Comparison of ENCODE assay signal across 8 cellular contexts in genomic region chr3:100993309-100993708, GRCh38. TPM values are rescaled to one million over a fixed set of nuclear protein-coding genes. Genes with fewer than 3 reads are reported as not detected.
A peak's percentile ranks its signal among the peaks of the same experiment; 100 is the strongest.
DNase-seq lines count a peak whose midpoint lies in the region; ATAC-seq and TF ChIP-seq lines count a peak whose summit lies in the region.

Gene ABI3BP (minus strand): TSS chr3:100993421. CDS start chr3:100993384, 37 bp downstream.

- H3K27ac ChIP-seq in SJSA1 (no peak within 1 kb of the TSS), neural progenitor cell (no peak within 1 kb of the TSS)

- H3F3A ChIP-seq in neural progenitor cell (ENCODE audit: low read depth): no peaks in the 10 kb centered on the region

- H3K9me3 ChIP-seq in SJSA1 (replicated peaks) (no peaks in the 10 kb centered on the region), neural progenitor cell (ENCODE audit: low read depth) (no peaks in the 10 kb centered on the region)

- no peaks in the 10 kb centered on the region for H3K36me3 Mint-ChIP-seq in neural progenitor cell

- peak within 1 kb of the TSS; percentile 70 for H2AFZ ChIP-seq in neural progenitor cell (replicated peaks)

- no peaks in the 10 kb centered on the region for H3K27me3 ChIP-seq in SJSA1 (replicated peaks)
- H3K27me3 ChIP-seq in neural progenitor cell: no peaks in the 10 kb centered on the region

- H3K36me3 ChIP-seq in SJSA1 (no peaks in the 10 kb centered on the region), neural progenitor cell (no peaks in the 10 kb centered on the region)

- H3K79me2 ChIP-seq in neural progenitor cell (ENCODE audit: low read depth): no peaks in the 10 kb centered on the region

- H3K4me1 ChIP-seq in SJSA1 (replicated peaks) (peaks cover 11% of the 10 kb centered on the region), neural progenitor cell (no peaks in the 10 kb centered on the region)

- no peak within 1 kb of the TSS for H3K4me3 Mint-ChIP-seq in neural progenitor cell

- no peak for TF ChIP-seq CTCF in fibroblast of mammary gland (conservative IDR thresholded peaks at IDR 0.05; ENCODE audit: control insufficient read depth, insufficient read depth, low read depth, low read length)
- no peak for TF ChIP-seq CTCF in neural progenitor cell (IDR thresholded peaks at IDR 0.05)

- H3K9me3 Mint-ChIP-seq in neural progenitor cell: no peaks in the 10 kb centered on the region

- no peak within 1 kb of the TSS for H3K4me2 ChIP-seq in neural progenitor cell

- H3K27ac Mint-ChIP-seq in neural progenitor cell: no peak within 1 kb of the TSS

- ATAC-seq in HG03196 (IDR thresholded peaks at IDR 0.05; ENCODE audit: unreplicated experiment) (no peak), GM21447 (IDR thresholded peaks at IDR 0.05; ENCODE audit: unreplicated experiment) (no peak)

- no peaks in the 10 kb centered on the region for H3K4me1 Mint-ChIP-seq in neural progenitor cell

- no peaks in the 10 kb centered on the region for H3K27me3 Mint-ChIP-seq in neural progenitor cell (ENCODE audit: insufficient read depth, low read depth)

- H3K9ac ChIP-seq in neural progenitor cell: no peak within 1 kb of the TSS

- H4K20me1 ChIP-seq in neural progenitor cell (ENCODE audit: low read depth): no peaks in the 10 kb centered on the region

- peak; percentile 87 for DNase-seq in GM03348 (ENCODE audit: low spot score)
- DNase-seq in SJSA1 (ENCODE audit: low read depth in 1 of 2, low spot score in 2 of 2): peak; percentile 56 to 74
- peak; percentile 94 for DNase-seq in fibroblast of mammary gland (ENCODE audit: low read depth)
- DNase-seq in neural progenitor cell (ENCODE audit: low spot score): peak; percentile 20
- DNase-seq in GF-D8 (lab: John Stamatoyannopoulos, UW): no peak
- no peak for DNase-seq in cortex of kidney (lab: John Stamatoyannopoulos, UW)

- H3K4me3 ChIP-seq in SJSA1 (peak within 1 kb of the TSS; percentile 19), fibroblast of mammary gland (ENCODE audit: control insufficient read depth, low read depth, low read length) (peak within 1 kb of the TSS; percentile 58), neural progenitor cell (no peak within 1 kb of the TSS)

RNA-seq across cellular contexts. Expression of gene ABI3BP, which starts in this region (rescaled TPM):
- total RNA-seq in SJSA1 (2014; rRNA removed; shearing (Covaris generic)): 0.05 TPM in 1 of 2 replicates, not detected in the other
- not detected in 2 replicates for total RNA-seq in neural progenitor cell (ENCODE audit: low replicate concordance)

Comparison
In these comparisons a context has a peak if more than half of its experiments do, and no peak if none do; other contexts are left out.
1. Peak in DNase-seq and H3K4me3 ChIP-seq in SJSA1; RNA of the gene not detected or under 1 TPM.
2. Peak in DNase-seq in neural progenitor cell; RNA of the gene not detected or under 1 TPM.
3. DNase-seq: peak in GM03348 (single experiment) and fibroblast of mammary gland (single experiment); none in GF-D8 (single experiment) and cortex of kidney (single experiment).